Comparison of ENCODE assay signal across 33 cellular contexts in the genomic region with DNA sequence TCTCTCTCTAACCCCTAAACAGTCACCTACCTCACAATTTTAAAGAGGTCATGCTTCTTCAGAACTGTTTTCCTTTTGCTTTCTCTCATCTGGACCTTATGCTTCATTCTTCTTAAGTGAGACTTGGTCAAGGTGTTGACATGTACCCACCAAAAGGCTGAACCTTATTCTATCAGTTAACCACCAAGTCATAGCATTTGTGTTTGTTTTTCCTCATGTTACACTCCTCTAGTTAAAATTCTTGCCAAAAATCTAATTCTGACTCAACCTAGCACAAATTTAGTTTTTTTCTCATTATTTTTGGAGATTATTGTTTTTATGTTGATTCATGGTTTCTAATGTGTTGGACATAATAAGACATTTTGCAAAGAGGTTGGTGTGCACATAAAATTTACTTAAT.
DNase-seq lines count a peak whose midpoint lies in the region; TF ChIP-seq lines count a peak whose summit lies in the region.
"Had no signal": no experiment of that assay in that cellular context is flagged by ENCODE, and none has a peak within 500 bp of the region (broad histone marks: within the 10 kb centered on the region; RNA-seq: fewer than 3 reads in every experiment).

No MANE protein-coding gene starts in this region.

- H3K27ac ChIP-seq in ACC112 (ENCODE audit: low read depth, low read length): peak overlapping the region; percentile 36
- H3K27ac ChIP-seq in uterus: no peak overlapping the region
- H3K27ac ChIP-seq in ascending aorta: no peak overlapping the region
- H3K27ac ChIP-seq: esophagus muscularis mucosa, right atrium auricular region, spleen, thoracic aorta had no signal

- peaks cover 2% of the 10 kb centered on the region; the same call in 1 of the 2 replicates for H3K27me3 Mint-ChIP-seq in HFFc6 (ENCODE audit: insufficient read depth)
- H3K27me3 Mint-ChIP-seq: activated naive CD8-positive, alpha-beta T cell; CD4-positive, alpha-beta memory T cell; IgD-negative memory B cell; stimulated activated naive CD8-positive, alpha-beta T cell treated with anti-CD3 and anti-CD28 coated beads, Interleukin-15, Interleukin-2, amounts not matched to agents 100 ng/mL and 50 ng/mL, for 24 hours had no signal

- H3K9me3 ChIP-seq in uterus (no peaks in the 10 kb centered on the region), ascending aorta (no peaks in the 10 kb centered on the region)
- H3K9me3 ChIP-seq: esophagus muscularis mucosa, right atrium auricular region, spleen, thoracic aorta had no signal

- TF ChIP-seq CTCF in HFFc6 (IDR thresholded peaks at IDR 0.05): no peak
- TF ChIP-seq CTCF in fibroblast of mammary gland (conservative IDR thresholded peaks at IDR 0.05; ENCODE audit: control insufficient read depth, insufficient read depth, low read depth, low read length): no peak
- no peak for TF ChIP-seq CTCF in uterus (IDR thresholded peaks at IDR 0.05)
- no peak for TF ChIP-seq CTCF in ascending aorta (IDR thresholded peaks at IDR 0.05)

- DNase-seq in HFFc6: peak; percentile 12
- DNase-seq in astrocyte of the hippocampus (ENCODE audit: low read depth, low spot score): peak; percentile 22
- peak; percentile 61 for DNase-seq in fibroblast of mammary gland (ENCODE audit: low read depth)
- no peak for DNase-seq in uterus
- no peak for DNase-seq in hepatic stellate cell (ENCODE audit: low spot score)
- no peak for DNase-seq in glomerular visceral epithelial cell (ENCODE audit: extremely low spot score)
- DNase-seq in ascending aorta (ENCODE audit: low spot score in 2 of 2): no peak
- DNase-seq: activated CD4-positive, alpha-beta T cell treated with anti-CD3 and anti-CD28 coated beads, Interleukin-2, amount 50 U/mL, for 1 hour; activated CD4-positive, CD25-positive, alpha-beta regulatory T cell; activated effector memory CD4-positive, alpha-beta T cell treated with anti-CD3 and anti-CD28 coated beads, Interleukin-2, amount 50 U/mL, for 16 hours; activated T-cell treated with anti-CD3 and anti-CD28 coated beads, Interleukin-2, amount 50 U/mL, for 1 hour; anterior cingulate cortex; CD4-positive, alpha-beta memory T cell; glutamatergic neuron; HCEC 1CT; kidney; left ventricle myocardium superior; NCI-H1092 treated with DMSO at 0.1 percent for 48 hours; NCI-H187; NCI-H446 treated with DMSO at 0.1 percent for 48 hours; NCI-H774; posterior cingulate gyrus; spleen; stimulated activated CD4-positive, alpha-beta T cell treated with anti-CD3 and anti-CD28 coated beads, Interleukin-2, amount 100 ng/mL, for 24 hours; stimulated activated CD8-positive, alpha-beta memory T cell treated with anti-CD3 and anti-CD28 coated beads, Interleukin-4, amount 100 ng/mL, for 48 hours had no signal

- TF ChIP-seq POLR2A in uterus (IDR thresholded peaks at IDR 0.05): no peak

- H3K36me3 ChIP-seq in ACC112 (ENCODE audit: insufficient read depth, low read length) (no peaks in the 10 kb centered on the region), uterus (no peaks in the 10 kb centered on the region), ascending aorta (no peaks in the 10 kb centered on the region)
- H3K36me3 ChIP-seq: esophagus muscularis mucosa, right atrium auricular region, spleen, thoracic aorta had no signal

- no peaks in the 10 kb centered on the region for H3K27me3 ChIP-seq in ACC112 (ENCODE audit: insufficient read depth, low read length)
- H3K27me3 ChIP-seq in uterus: no peaks in the 10 kb centered on the region
- H3K27me3 ChIP-seq in ascending aorta: no peaks in the 10 kb centered on the region
- H3K27me3 ChIP-seq: esophagus muscularis mucosa, right atrium auricular region, spleen had no signal

- intact Hi-C loops in uterus (cut with DNase I; ENCODE audit: low total_unique reads) (no loop called here), ascending aorta (cut with DNase I) (no loop called here)

- H3K4me3 ChIP-seq in ACC112 (ENCODE audit: low read depth, low read length) (peak overlapping the region; percentile 11; the same call in 1 of the 2 replicates), fibroblast of mammary gland (ENCODE audit: control insufficient read depth, low read depth, low read length) (no peak overlapping the region), uterus (no peak overlapping the region), ascending aorta (no peak overlapping the region)
- H3K4me3 ChIP-seq: esophagus muscularis mucosa, GM12878, right atrium auricular region, spleen, thoracic aorta had no signal

- H3K36me3 Mint-ChIP-seq in HFFc6 (ENCODE audit: low read depth): peaks cover 4% of the 10 kb centered on the region; the same call in 1 of the 2 replicates
- H3K36me3 Mint-ChIP-seq: activated naive CD8-positive, alpha-beta T cell; CD4-positive, alpha-beta memory T cell; IgD-negative memory B cell had no signal

- H3K9me3 Mint-ChIP-seq in HFFc6: no peaks in the 10 kb centered on the region
- H3K9me3 Mint-ChIP-seq: stimulated activated naive CD8-positive, alpha-beta T cell treated with anti-CD3 and anti-CD28 coated beads, Interleukin-15, Interleukin-2, amounts not matched to agents 100 ng/mL and 50 ng/mL, for 24 hours had no signal

- H2AFZ ChIP-seq in ACC112 (ENCODE audit: low read length, unreplicated experiment): no peak overlapping the region

- H3K4me1 ChIP-seq in ACC112 (ENCODE audit: control insufficient read depth, insufficient read depth, low read length, unreplicated experiment) (peaks cover 40% of the 10 kb centered on the region), uterus (no peaks in the 10 kb centered on the region), ascending aorta (no peaks in the 10 kb centered on the region)
- H3K4me1 ChIP-seq: esophagus muscularis mucosa, right atrium auricular region, spleen had no signal

- H3K4me3 Mint-ChIP-seq in HFFc6: no peak overlapping the region; the same call in 1 of the 2 replicates
- H3K4me3 Mint-ChIP-seq: activated naive CD8-positive, alpha-beta T cell; CD4-positive, alpha-beta memory T cell; IgD-negative memory B cell; stimulated activated naive CD8-positive, alpha-beta T cell treated with anti-CD3 and anti-CD28 coated beads, Interleukin-15, Interleukin-2, amounts not matched to agents 100 ng/mL and 50 ng/mL, for 24 hours had no signal

- H3K27ac Mint-ChIP-seq in HFFc6: peak overlapping the region; percentile 28
- H3K27ac Mint-ChIP-seq: activated naive CD8-positive, alpha-beta T cell; IgD-negative memory B cell; stimulated activated naive CD8-positive, alpha-beta T cell treated with anti-CD3 and anti-CD28 coated beads, Interleukin-15, Interleukin-2, amounts not matched to agents 100 ng/mL and 50 ng/mL, for 24 hours had no signal

- H3K79me2 ChIP-seq in ACC112 (ENCODE audit: control insufficient read depth, insufficient read depth, low read length, unreplicated experiment): no peaks in the 10 kb centered on the region

- peaks cover 63% of the 10 kb centered on the region for H3K4me1 Mint-ChIP-seq in HFFc6 (ENCODE audit: low read depth)
- H3K4me1 Mint-ChIP-seq: CD4-positive, alpha-beta memory T cell; IgD-negative memory B cell had no signal

Comparison
In these comparisons a context has a peak if more than half of its experiments do, and no peak if none do; other contexts are left out.
1. DNase-seq: peak in HFFc6 (single experiment), astrocyte of the hippocampus (single experiment) and fibroblast of mammary gland (single experiment); none in uterus (0 of 2), hepatic stellate cell (single experiment), glomerular visceral epithelial cell (single experiment) and ascending aorta (0 of 2).